8 cellular contexts compared by ENCODE assay signal in the genomic region with DNA sequence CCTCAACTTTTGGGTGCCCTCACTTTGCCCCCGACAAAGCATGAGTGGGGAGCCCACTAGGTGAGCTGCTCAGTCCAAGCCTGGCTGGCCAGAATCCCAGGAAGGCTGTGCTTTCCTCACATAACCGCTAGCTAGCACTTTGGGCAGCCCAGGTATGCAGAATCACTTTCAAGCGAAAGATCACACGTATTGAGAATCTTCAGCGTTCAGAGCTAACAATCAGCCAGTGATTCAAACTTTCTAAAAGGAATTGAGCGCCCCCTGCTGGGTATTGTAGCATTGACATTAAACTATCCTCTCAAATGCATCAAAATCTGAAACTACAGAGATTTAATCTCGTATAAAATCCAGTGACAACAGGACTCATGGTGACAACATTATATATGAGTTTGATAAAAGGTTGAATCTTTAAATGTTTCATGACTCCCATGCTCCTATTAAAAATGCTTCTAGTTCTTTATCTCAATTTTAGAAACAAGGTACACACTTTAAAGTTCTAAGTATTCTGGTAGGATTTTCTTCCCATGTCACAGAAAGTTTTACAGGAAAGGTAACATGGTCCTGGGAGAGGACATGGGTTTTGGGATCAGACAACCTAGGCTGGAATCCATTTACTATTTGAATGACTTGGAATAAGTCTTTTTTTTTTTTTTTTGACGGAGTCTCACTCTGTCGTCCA.
A peak's percentile ranks its signal among the peaks of the same experiment; 100 is the strongest.
DNase-seq lines count a peak whose midpoint lies in the region; ATAC-seq and TF ChIP-seq lines count a peak whose summit lies in the region.

No MANE protein-coding gene starts in this region.

- DNase-seq in AG08395 (ENCODE audit: low spot score) (peak; percentile 52), NCI-H1436 (lab: John Stamatoyannopoulos, UW) (peak; percentile 88), T-helper 22 cell (ENCODE audit: low read depth) (peak; percentile 29), astrocyte of the cerebellum (ENCODE audit: low read depth) (peak; percentile 85), hypothalamus (lab: John Stamatoyannopoulos, UW) (peak in 42 of 51 donors; percentile 6 to 91 (median 48)), smooth muscle cell of the brain vasculature (ENCODE audit: low read depth, low spot score) (peak; percentile 72)

- H3K4me3 ChIP-seq in astrocyte of the cerebellum (ENCODE audit: low read depth, low read length): no peak overlapping the region

- TF ChIP-seq CTCF in astrocyte of the cerebellum (IDR thresholded peaks at IDR 0.05; ENCODE audit: low read depth, low read length, missing control alignments): peak; percentile 52

- ATAC-seq in GM18868 (IDR thresholded peaks at IDR 0.05; ENCODE audit: unreplicated experiment) (peak; percentile 64), GM19324 (IDR thresholded peaks at IDR 0.05; ENCODE audit: low FRiP score, unreplicated experiment) (no peak)

- in situ Hi-C loops in astrocyte of the cerebellum (cut with HindIII; ENCODE audit: low sequenced_read_pairs): no loop called here

Comparison
In these comparisons a context has a peak if more than half of its experiments do, and no peak if none do; other contexts are left out.
1. DNase-seq: peak in every context shown above with its lines; median percentile 88 in NCI-H1436; 85 in astrocyte of the cerebellum; 72 in smooth muscle cell of the brain vasculature; 52 in AG08395; 48 in hypothalamus; 29 in T-helper 22 cell.